Comparison of ENCODE assay signal across 8 cellular contexts in genomic region chr9:134325096-134325812, GRCh38. TPM values are rescaled to one million over a fixed set of nuclear protein-coding genes. Genes with fewer than 3 reads are reported as not detected.
A peak's percentile ranks its signal among the peaks of the same experiment; 100 is the strongest.
DNase-seq lines count a peak whose midpoint lies in the region; ATAC-seq and TF ChIP-seq lines count a peak whose summit lies in the region.

No MANE protein-coding gene starts in this region.

- H3K27me3 ChIP-seq in GM23338 (ENCODE audit: insufficient read depth) (peaks cover 3% of the 10 kb centered on the region; the same call in 1 of the 2 replicates), upper lobe of left lung (no peaks in the 10 kb centered on the region)

- TF ChIP-seq POLR2A in upper lobe of left lung (IDR thresholded peaks at IDR 0.05) = no peak

- H3K36me3 ChIP-seq in GM23338 (ENCODE audit: insufficient read depth) = no peaks in the 10 kb centered on the region
- H3K36me3 ChIP-seq in mesodermal cell (ENCODE audit: control insufficient read depth, insufficient read depth, low read length) = no peaks in the 10 kb centered on the region
- no peaks in the 10 kb centered on the region for H3K36me3 ChIP-seq in upper lobe of left lung

- H3K4me3 Mint-ChIP-seq in GM23338 = peak overlapping the region; percentile 71
- H3K4me3 Mint-ChIP-seq in effector memory CD8-positive, alpha-beta T cell = peak overlapping the region; percentile 87

- 5 to 13% methylated on average over 43 to 46 of the region's 63 CpGs for WGBS in mesodermal cell (ENCODE audit: insufficient coverage in 2 of 2), 2 experiments
- 0 to 4% methylated on average over 7 to 63 of the region's 63 CpGs for WGBS in upper lobe of left lung, 2 donors

- peaks cover 12% of the 10 kb centered on the region; the same call in 1 of the 2 replicates for H4K20me1 ChIP-seq in GM23338 (replicated peaks; ENCODE audit: insufficient read depth)

- 0 out of 2 replicates have a peak, but pooled peaks cover 5% of the 10 kb centered on the region for H3F3A ChIP-seq in GM23338 (replicated peaks; ENCODE audit: low read depth)

- H3K4me2 ChIP-seq in GM23338 = peak overlapping the region; percentile 88

- ATAC-seq in GM23338 = peak; percentile 27
- ATAC-seq in effector memory CD8-positive, alpha-beta T cell (replicated peaks) = peak; percentile 21
- ATAC-seq in upper lobe of left lung (ENCODE audit: low FRiP score in 2 of 2) = peak in 1 of 2 donors; percentile 21
- no peak for ATAC-seq in HG03045 (IDR thresholded peaks at IDR 0.05; ENCODE audit: unreplicated experiment)

- H3K4me1 ChIP-seq in GM23338 (ENCODE audit: insufficient read depth) = peaks cover 11% of the 10 kb centered on the region
- peaks cover 49% of the 10 kb centered on the region for H3K4me1 ChIP-seq in mesodermal cell (ENCODE audit: control insufficient read depth, insufficient read depth, low read length, poor library complexity, severe bottlenecking)
- H3K4me1 ChIP-seq in upper lobe of left lung = peaks cover 44 to 54% (median 48%) of the 10 kb centered on the region in 4 donors

- H3K9me3 ChIP-seq in mesodermal cell (ENCODE audit: control insufficient read depth, low read length) (no peaks in the 10 kb centered on the region), upper lobe of left lung (no peaks in the 10 kb centered on the region)

- H3K9me3 Mint-ChIP-seq in GM23338 = no peaks in the 10 kb centered on the region
- H3K9me3 Mint-ChIP-seq in effector memory CD8-positive, alpha-beta T cell = no peaks in the 10 kb centered on the region

- H3K9me2 ChIP-seq in GM23338 (ENCODE audit: insufficient read depth) = no peaks in the 10 kb centered on the region

- H3K36me3 Mint-ChIP-seq in GM23338 (ENCODE audit: low read depth) = no peaks in the 10 kb centered on the region
- H3K36me3 Mint-ChIP-seq in effector memory CD8-positive, alpha-beta T cell (ENCODE audit: insufficient read depth) = peaks cover 28% of the 10 kb centered on the region

- peak overlapping the region; percentile 71 for H3K4me3 ChIP-seq in GM23338
- H3K4me3 ChIP-seq in mesodermal cell (ENCODE audit: extremely low read depth, insufficient read depth, low read length, poor library complexity, severe bottlenecking) = peak overlapping the region; percentile 59
- peak overlapping the region; percentile 52 to 73 (median 65) for H3K4me3 ChIP-seq in upper lobe of left lung

- TF ChIP-seq CTCF in GM23338 (conservative IDR thresholded peaks at IDR 0.05; ENCODE audit: low read depth in 2 of 2) (no peak), upper lobe of left lung (IDR thresholded peaks at IDR 0.05) (no peak)

- H3K4me1 Mint-ChIP-seq in GM23338 = peaks cover 44% of the 10 kb centered on the region
- peaks cover 16 to 24% of the 10 kb centered on the region in 2 donors for H3K4me1 Mint-ChIP-seq in effector memory CD8-positive, alpha-beta T cell (ENCODE audit: low read depth in 2 of 2)

- peak overlapping the region; percentile 93 for H2AFZ ChIP-seq in GM23338

- H3K27ac Mint-ChIP-seq in GM23338 = no peak overlapping the region
- H3K27ac Mint-ChIP-seq in effector memory CD8-positive, alpha-beta T cell = peak overlapping the region; percentile 91 to 96

- DNase-seq in GM23338 (ENCODE audit: low spot score) = peak; percentile 62
- peak; percentile 59 for DNase-seq in SW480 (ENCODE audit: low spot score)
- DNase-seq in effector memory CD8-positive, alpha-beta T cell = peak; percentile 26 to 38 (median 27)
- DNase-seq in upper lobe of left lung = peak; percentile 56 to 94
- no peak for DNase-seq in effector CD8-positive, alpha-beta T cell (lab: John Stamatoyannopoulos, UW)
- no peak for DNase-seq in occipital lobe (lab: John Stamatoyannopoulos, UW)

- H3K27ac ChIP-seq in GM23338 (ENCODE audit: low read depth) (no peak overlapping the region), mesodermal cell (ENCODE audit: low read depth, low read length, severe bottlenecking) (peak overlapping the region; percentile 87), upper lobe of left lung (peak overlapping the region; percentile 93 to 96 (median 94))

- H3K79me2 ChIP-seq in GM23338 (replicated peaks; ENCODE audit: insufficient read depth) = peaks cover 32% of the 10 kb centered on the region

- no peak for TF ChIP-seq EP300 in upper lobe of left lung (IDR thresholded peaks at IDR 0.05)

- peaks cover 12% of the 10 kb centered on the region for H3K27me3 Mint-ChIP-seq in GM23338 (ENCODE audit: insufficient read depth, low read depth, poor library complexity)
- no peaks in the 10 kb centered on the region for H3K27me3 Mint-ChIP-seq in effector memory CD8-positive, alpha-beta T cell

TF ChIP-seq in GM23338, 12 proteins besides CTCF, POLR2A, EP300 and RAD21 (continues in another document):
- TF ChIP-seq EZH2 (IDR thresholded peaks at IDR 0.05; ENCODE audit: low read depth, unreplicated experiment) = no peak
- no peak for TF ChIP-seq EZH2phosphoT487 (IDR thresholded peaks at IDR 0.05; ENCODE audit: unreplicated experiment)
- no peak for TF ChIP-seq CREB1 (CRISPR knock-in tag; IDR thresholded peaks at IDR 0.05; ENCODE audit: low read depth)
- no peak for TF ChIP-seq ZNF114 (CRISPR knock-in tag; IDR thresholded peaks at IDR 0.05)
- TF ChIP-seq ZNF331 (CRISPR knock-in tag; IDR thresholded peaks at IDR 0.05; ENCODE audit: low read depth) = no peak
- TF ChIP-seq POLR2AphosphoS5 (IDR thresholded peaks at IDR 0.05; ENCODE audit: low read depth) = no peak
- TF ChIP-seq ETS1 (IDR thresholded peaks at IDR 0.05) = no peak
- TF ChIP-seq JUNB (IDR thresholded peaks at IDR 0.05; ENCODE audit: unreplicated experiment) = no peak
- no peak for TF ChIP-seq REST (IDR thresholded peaks at IDR 0.05; ENCODE audit: unreplicated experiment)
- no peak for TF ChIP-seq STAT1 (IDR thresholded peaks at IDR 0.05; ENCODE audit: unreplicated experiment)
- TF ChIP-seq NANOG (IDR thresholded peaks at IDR 0.05; ENCODE audit: borderline replicate concordance) = no peak

RNA-seq across cellular contexts. Expression of gene RXRA, which starts 1.0 kb away (rescaled TPM):
- total RNA-seq in GM23338 (2014; rRNA removed; shearing (Covaris generic)) = 14.9 and 17.9 TPM in 2 replicates
- 4.8 and 4.9 TPM in 2 replicates for polyA plus RNA-seq in GM23338 (2016; fragmentation: Nextera tagmentation; extraction: Ambion mirVana)
- polyA plus RNA-seq in mesodermal cell (2013, experiment 1 of 2) = 33.6 TPM
- 30.1 TPM for polyA plus RNA-seq in mesodermal cell (2013, experiment 2 of 2)
- total RNA-seq in upper lobe of left lung (10 to 100 TPM; 43.8 to 92.7 (median 74.1) TPM), occipital lobe (6.6 TPM)

Comparison
In these comparisons a context has a peak if more than half of its experiments do, and no peak if none do; other contexts are left out.
1. DNase-seq: peak in GM23338 (single experiment), SW480 (single experiment), effector memory CD8-positive, alpha-beta T cell (3 of 3) and upper lobe of left lung (2 of 2); none in effector CD8-positive, alpha-beta T cell (single experiment) and occipital lobe (single experiment).
2. Peak in every context shown above with its lines, with median percentiles within 50 percentile points of each other: H3K4me3 ChIP-seq.